ENCODE assay signal across 7 cellular contexts in genomic region chr20:23799216-23799847, GRCh38. TPM values are rescaled to one million over a fixed set of nuclear protein-coding genes. Genes with fewer than 3 reads are reported as not detected.
DNase-seq lines count a peak whose midpoint lies in the region; ATAC-seq, FAIRE-seq and TF ChIP-seq lines count a peak whose summit lies in the region.
"Not testable (repeated sequence)": the region's sequence is repeated elsewhere in the genome, so short reads cannot be mapped to it uniquely, and the experiment has no call there.

No MANE protein-coding gene starts in this region.

- H3K9me3 Mint-ChIP-seq in astrocyte (ENCODE audit: unreplicated experiment): not testable (repeated sequence)

- not testable (repeated sequence) for H4K20me1 ChIP-seq in astrocyte (ENCODE audit: insufficient read depth, low read length)

- H3K4me3 Mint-ChIP-seq in astrocyte (ENCODE audit: unreplicated experiment): not testable (repeated sequence)

- TF ChIP-seq CTCF in GM12875 (IDR thresholded peaks at IDR 0.05; ENCODE audit: borderline replicate concordance, insufficient read depth, low read depth, low read length): peak; percentile 55
- peak; percentile 28; the same call in 1 of the 2 replicates for TF ChIP-seq CTCF in HEK293 (tag by site-specific recombination; IDR thresholded peaks at IDR 0.05)
- peak; percentile 29 for TF ChIP-seq CTCF in astrocyte (IDR thresholded peaks at IDR 0.05; ENCODE audit: insufficient read depth, low read depth, low read length)

- H3K4me1 ChIP-seq in HEK293 (ENCODE audit: control insufficient read depth, insufficient read depth, low read length); astrocyte (ENCODE audit: insufficient read depth, low read length): not testable (repeated sequence)

- not testable (repeated sequence) for H2AFZ ChIP-seq in astrocyte (ENCODE audit: low read depth, low read length)

- POLR2A ChIA-PET in HEK293 (lab: Yijun Ruan, JAX): not testable (repeated sequence)

- intact Hi-C loops in left cardiac atrium (cut with DNase I); posterior cingulate gyrus (cut with DNase I): not testable (repeated sequence)

- H3K79me2 ChIP-seq in astrocyte (ENCODE audit: insufficient read depth, low read length): not testable (repeated sequence)

- not testable (repeated sequence) for H3K27ac Mint-ChIP-seq in astrocyte (ENCODE audit: unreplicated experiment)

- H3K27me3 Mint-ChIP-seq in astrocyte (ENCODE audit: low read depth, unreplicated experiment): peaks cover 20% of the 10 kb centered on the region

- not testable (repeated sequence) for H3K4me3 ChIP-seq in GM12875 (ENCODE audit: low read depth, low read length); HEK293 (ENCODE audit: low read depth, low read length); MG63; astrocyte (ENCODE audit: insufficient read depth, low read depth, low read length)

- H3K9ac ChIP-seq in astrocyte (ENCODE audit: low read length): not testable (repeated sequence)

- not testable (repeated sequence) for H3K4me2 ChIP-seq in astrocyte (ENCODE audit: low read length)

- not testable (repeated sequence) for H3K9me3 ChIP-seq in HEK293 (ENCODE audit: control insufficient read depth, insufficient read depth, low read depth, low read length); MG63; astrocyte (ENCODE audit: insufficient read depth, low read depth, low read length)

- FAIRE-seq in astrocyte (lab: Jason Lieb, UNC): not testable (repeated sequence)

- DNase-seq in MG63: peak; percentile 30
- not testable (repeated sequence) for DNase-seq in astrocyte (ENCODE audit: low read depth); left cardiac atrium
- peak in 9 of 10 donors; percentile 29 to 92 (median 51) for DNase-seq in posterior cingulate gyrus

- H3K36me3 ChIP-seq in HEK293 (ENCODE audit: control insufficient read depth in 2 of 2, insufficient read depth in 1 of 2, low read length in 2 of 2); MG63; astrocyte (ENCODE audit: insufficient read depth, low read length): not testable (repeated sequence)

- ATAC-seq in SK-N-SH treated with all-trans-retinoic acid at 6 μM for 48 hours (peak; percentile 97), left cardiac atrium (peak; percentile 55 to 77)

- not testable (repeated sequence) for H3K27me3 ChIP-seq in MG63; astrocyte (ENCODE audit: insufficient read depth, low read length)

- CTCF ChIA-PET in HEK293 (lab: Yijun Ruan, JAX): interaction anchor here (0.6 to 1.6 kb wide), 10 partner anchors 11 to 1392 kb away, joined by 3 to 7 read pairs (median 3); no protein-coding TSS in a partner anchor

- not testable (repeated sequence) for H3K36me3 Mint-ChIP-seq in astrocyte (ENCODE audit: low read depth, unreplicated experiment)

- H3K4me1 Mint-ChIP-seq in astrocyte (ENCODE audit: low read depth, unreplicated experiment): not testable (repeated sequence)

- not testable (repeated sequence) for H3K27ac ChIP-seq in HEK293 (ENCODE audit: extremely low read depth, low read depth, low read length); astrocyte (ENCODE audit: low read depth, low read length)

TF ChIP-seq in HEK293, 187 proteins besides CTCF, POLR2A, EP300 and RAD21:
- TF ChIP-seq ZNF654 (tag by site-specific recombination; IDR thresholded peaks at IDR 0.05; ENCODE audit: low read depth): peak; percentile 49

RNA-seq across cellular contexts. Expression of gene CST2, which starts 27.2 kb away (rescaled TPM):
- total RNA-seq in MG63 (2014; rRNA removed; shearing (Covaris generic); ENCODE audit: low replicate concordance): not detected in 2 replicates
- total RNA-seq in astrocyte (1.7 and 2.9 TPM in 2 replicates), left cardiac atrium (not detected)

RNA-seq across cellular contexts. Expression of gene CST1, which starts 48.6 kb away (rescaled TPM):
- total RNA-seq in MG63 (2014; rRNA removed; shearing (Covaris generic); ENCODE audit: low replicate concordance): not detected in 2 replicates
- not detected in 2 replicates for total RNA-seq in astrocyte
- total RNA-seq in left cardiac atrium: not detected
